ENCODE assay signal across 25 cellular contexts in genomic region chr1:101285922-101286568, GRCh38. TPM values are rescaled to one million over a fixed set of nuclear protein-coding genes. Genes with fewer than 3 reads are reported as not detected.
DNase-seq lines count a peak whose midpoint lies in the region; ATAC-seq, FAIRE-seq and TF ChIP-seq lines count a peak whose summit lies in the region.
"Had no signal": no experiment of that assay in that cellular context is flagged by ENCODE, and none has a peak within 500 bp of the region (broad histone marks: within the 10 kb centered on the region; RNA-seq: fewer than 3 reads in every experiment).

No MANE protein-coding gene starts in this region.

- H3K27me3 Mint-ChIP-seq in activated CD4-positive, alpha-beta T cell treated with anti-CD3 and anti-CD28 coated beads, Interleukin-2, amount 10 ng/mL, durations not matched to agents 7 days and 5 days = no peaks in the 10 kb centered on the region
- no peaks in the 10 kb centered on the region for H3K27me3 Mint-ChIP-seq in T-helper 1 cell treated with Interleukin-12 subunit alpha and Interleukin-12 subunit beta and Interleukin-4 antibody, amounts not matched to agents 30 μg/mL and 1 μg/mL, for 36 hours (ENCODE audit: low read depth)
- H3K27me3 Mint-ChIP-seq in effector memory CD8-positive, alpha-beta T cell = no peaks in the 10 kb centered on the region
- H3K27me3 Mint-ChIP-seq: memory B cell, naive B cell had no signal

- no peaks in the 10 kb centered on the region for H3K27me3 ChIP-seq in body of pancreas
- H3K27me3 ChIP-seq: BLaER1, brain microvascular endothelial cell had no signal

- H3K4me3 Mint-ChIP-seq in activated CD4-positive, alpha-beta T cell treated with anti-CD3 and anti-CD28 coated beads, Interleukin-2, amount 10 ng/mL, durations not matched to agents 7 days and 5 days = no peak overlapping the region
- no peak overlapping the region for H3K4me3 Mint-ChIP-seq in T-helper 1 cell treated with Interleukin-12 subunit alpha and Interleukin-12 subunit beta and Interleukin-4 antibody, amounts not matched to agents 30 μg/mL and 1 μg/mL, for 36 hours
- peak overlapping the region; percentile 17 to 21 for H3K4me3 Mint-ChIP-seq in effector memory CD8-positive, alpha-beta T cell
- H3K4me3 Mint-ChIP-seq: activated CD8-positive, alpha-beta memory T cell treated with anti-CD3 and anti-CD28 coated beads, Interleukin-2, amount 10 ng/mL, durations not matched to agents 7 days and 5 days; activated naive CD8-positive, alpha-beta T cell treated with anti-CD3 and anti-CD28 coated beads, Interleukin-2, amount 10 ng/mL, durations not matched to agents 7 days and 5 days; memory B cell had no signal

- no peaks in the 10 kb centered on the region for H3K36me3 ChIP-seq in body of pancreas (replicated peaks in 1 of 2; ENCODE audit: insufficient read depth in 1 of 2, low read depth in 2 of 2)
- H3K36me3 ChIP-seq: BLaER1, brain microvascular endothelial cell, HAP-1, stomach had no signal

- no peak for TF ChIP-seq POLR2A in GM12891 (IDR thresholded peaks at IDR 0.05; ENCODE audit: low read depth, low read length)
- TF ChIP-seq POLR2A in body of pancreas (IDR thresholded peaks at IDR 0.05) = no peak

- 63 to 72% methylated on average over 2 of the region's 2 CpGs for WGBS in body of pancreas, 2 donors

- H3K9me3 ChIP-seq in body of pancreas = no peaks in the 10 kb centered on the region
- H3K9me3 ChIP-seq: BLaER1, HAP-1, stomach had no signal

- H3K27ac ChIP-seq in body of pancreas = no peak overlapping the region
- H3K27ac ChIP-seq: BLaER1, brain microvascular endothelial cell, stomach, VCaP had no signal

- peaks cover 11% of the 10 kb centered on the region for H3K36me3 Mint-ChIP-seq in activated CD4-positive, alpha-beta T cell treated with anti-CD3 and anti-CD28 coated beads, Interleukin-2, amount 10 ng/mL, durations not matched to agents 7 days and 5 days (ENCODE audit: low read depth)
- peaks cover 4% of the 10 kb centered on the region for H3K36me3 Mint-ChIP-seq in T-helper 1 cell treated with Interleukin-12 subunit alpha and Interleukin-12 subunit beta and Interleukin-4 antibody, amounts not matched to agents 30 μg/mL and 1 μg/mL, for 36 hours (ENCODE audit: low read depth)
- H3K36me3 Mint-ChIP-seq in effector memory CD8-positive, alpha-beta T cell (ENCODE audit: insufficient read depth) = peaks cover 10% of the 10 kb centered on the region
- H3K36me3 Mint-ChIP-seq: memory B cell, naive B cell had no signal

- POLR2A ChIA-PET in activated CD4-positive, alpha-beta T cell treated with anti-CD3 and anti-CD28 coated beads, Interleukin-2, amount 10 ng/mL, durations not matched to agents 7 days and 5 days (lab: Charles Lee) = interaction anchor here (0.7 to 0.9 kb wide), 2 partner anchors 42 to 149 kb away, joined by 3 read pairs; no protein-coding TSS in a partner anchor

- peak overlapping the region; percentile 14 for H3K27ac Mint-ChIP-seq in activated CD4-positive, alpha-beta T cell treated with anti-CD3 and anti-CD28 coated beads, Interleukin-2, amount 10 ng/mL, durations not matched to agents 7 days and 5 days
- H3K27ac Mint-ChIP-seq in T-helper 1 cell treated with Interleukin-12 subunit alpha and Interleukin-12 subunit beta and Interleukin-4 antibody, amounts not matched to agents 30 μg/mL and 1 μg/mL, for 36 hours = peak overlapping the region; percentile 26
- peak overlapping the region; percentile 93 to 97 for H3K27ac Mint-ChIP-seq in effector memory CD8-positive, alpha-beta T cell
- H3K27ac Mint-ChIP-seq: activated CD8-positive, alpha-beta memory T cell treated with anti-CD3 and anti-CD28 coated beads, Interleukin-2, amount 10 ng/mL, durations not matched to agents 7 days and 5 days; activated naive CD8-positive, alpha-beta T cell treated with anti-CD3 and anti-CD28 coated beads, Interleukin-2, amount 10 ng/mL, durations not matched to agents 7 days and 5 days; memory B cell had no signal

- peaks cover 2% of the 10 kb centered on the region for H3K9me3 Mint-ChIP-seq in activated CD4-positive, alpha-beta T cell treated with anti-CD3 and anti-CD28 coated beads, Interleukin-2, amount 10 ng/mL, durations not matched to agents 7 days and 5 days
- no peaks in the 10 kb centered on the region for H3K9me3 Mint-ChIP-seq in T-helper 1 cell treated with Interleukin-12 subunit alpha and Interleukin-12 subunit beta and Interleukin-4 antibody, amounts not matched to agents 30 μg/mL and 1 μg/mL, for 36 hours
- H3K9me3 Mint-ChIP-seq in effector memory CD8-positive, alpha-beta T cell = no peaks in the 10 kb centered on the region
- H3K9me3 Mint-ChIP-seq: activated naive CD8-positive, alpha-beta T cell treated with anti-CD3 and anti-CD28 coated beads, Interleukin-2, amount 10 ng/mL, durations not matched to agents 7 days and 5 days; memory B cell had no signal

- H3K4me1 ChIP-seq in body of pancreas = no peaks in the 10 kb centered on the region

- peak; percentile 15 for ATAC-seq in effector memory CD8-positive, alpha-beta T cell (replicated peaks)
- peak; percentile 20 for ATAC-seq in stimulated activated naive CD8-positive, alpha-beta T cell treated with anti-CD3 and anti-CD28 coated beads, Interleukin-15, Interleukin-2, amounts not matched to agents 100 U/mL and 50 U/mL, for 24 hours
- ATAC-seq in HG02571 (IDR thresholded peaks at IDR 0.05; ENCODE audit: unreplicated experiment) = no peak
- no peak for ATAC-seq in body of pancreas
- ATAC-seq: activated CD8-positive, alpha-beta memory T cell treated with anti-CD3 and anti-CD28 coated beads, Interleukin-2, amount 10 ng/mL, durations not matched to agents 7 days and 5 days had no signal

- CTCF ChIA-PET in activated CD4-positive, alpha-beta T cell treated with anti-CD3 and anti-CD28 coated beads, Interleukin-2, amount 10 ng/mL, durations not matched to agents 7 days and 5 days (lab: Charles Lee) = interaction anchor here (0.6 to 3.3 kb wide), 11 partner anchors 18 to 391 kb away, joined by 3 to 13 read pairs (median 4); partner anchors contain the start of gene S1PR1

- no peak for TF ChIP-seq CTCF in body of pancreas (IDR thresholded peaks at IDR 0.05)

- intact Hi-C loops in body of pancreas (cut with DNase I) = loop anchor here (10.0 kb wide), 1 partner anchor 361 kb away; no protein-coding TSS in a partner anchor

- no peak overlapping the region for H3K4me3 ChIP-seq in body of pancreas
- H3K4me3 ChIP-seq: BLaER1, HAP-1, stomach had no signal

- no peak for FAIRE-seq in GM12891 (lab: Jason Lieb, UNC)
- FAIRE-seq: frontal cortex, kidney had no signal

- H3K4me1 Mint-ChIP-seq in activated CD4-positive, alpha-beta T cell treated with anti-CD3 and anti-CD28 coated beads, Interleukin-2, amount 10 ng/mL, durations not matched to agents 7 days and 5 days = peaks cover 96% of the 10 kb centered on the region
- H3K4me1 Mint-ChIP-seq in T-helper 1 cell treated with Interleukin-12 subunit alpha and Interleukin-12 subunit beta and Interleukin-4 antibody, amounts not matched to agents 30 μg/mL and 1 μg/mL, for 36 hours (ENCODE audit: low read depth) = peaks cover 66% of the 10 kb centered on the region
- H3K4me1 Mint-ChIP-seq in effector memory CD8-positive, alpha-beta T cell (ENCODE audit: low read depth in 2 of 2) = peaks cover 65 to 76% of the 10 kb centered on the region in 2 donors

- DNase-seq in activated CD4-positive, alpha-beta T cell treated with anti-CD3 and anti-CD28 coated beads, Interleukin-2, amount 10 ng/mL, durations not matched to agents 7 days and 5 days = no peak
- no peak for DNase-seq in activated CD4-positive, alpha-beta T cell treated with anti-CD3 and anti-CD28 coated beads for 48 hours
- DNase-seq in effector memory CD8-positive, alpha-beta T cell = no peak
- no peak for DNase-seq in stimulated activated naive CD8-positive, alpha-beta T cell treated with anti-CD3 and anti-CD28 coated beads, Interleukin-15, Interleukin-2, amounts not matched to agents 100 U/mL and 50 U/mL, for 24 hours
- DNase-seq in GM12891 (ENCODE audit: insufficient read length, low spot score) = no peak
- DNase-seq in body of pancreas = no peak
- DNase-seq: activated CD8-positive, alpha-beta memory T cell treated with anti-CD3 and anti-CD28 coated beads, Interleukin-2, amount 10 ng/mL, durations not matched to agents 7 days and 5 days; activated naive CD8-positive, alpha-beta T cell treated with anti-CD3 and anti-CD28 coated beads, Interleukin-2, amount 10 ng/mL, durations not matched to agents 7 days and 5 days; brain microvascular endothelial cell; cortex of kidney; hypothalamus; IMR-90; kidney; naive B cell; NCI-H1436 treated with DMSO at 0.1 percent for 48 hours; Right ventricle myocardium superior; stimulated activated CD4-positive, alpha-beta T cell treated with anti-CD3 and anti-CD28 coated beads, Interleukin-1b, Interleukin-23, amount 100 ng/mL, for 48 hours; stomach had no signal

TF ChIP-seq in GM12891, 5 proteins besides CTCF, POLR2A, EP300 and RAD21:
- no peak for TF ChIP-seq POU2F2 (IDR thresholded peaks at IDR 0.05; ENCODE audit: low read depth, low read length)
- TF ChIP-seq TAF1 (IDR thresholded peaks at IDR 0.05; ENCODE audit: low read depth, low read length) = no peak
- no peak for TF ChIP-seq SPI1 (IDR thresholded peaks at IDR 0.05; ENCODE audit: low read depth, low read length)
- TF ChIP-seq POLR2AphosphoS5 (IDR thresholded peaks at IDR 0.05; ENCODE audit: low read depth, low read length) = no peak
- TF ChIP-seq PAX5 (IDR thresholded peaks at IDR 0.05; ENCODE audit: insufficient read depth, low read length, severe bottlenecking) = no peak

RNA-seq across cellular contexts. Expression of gene S1PR1, which starts 49.2 kb away (rescaled TPM):
- 100 to 1,000 TPM; 177 to 209 TPM for total RNA-seq in activated CD4-positive, alpha-beta T cell treated with anti-CD3 and anti-CD28 coated beads, Interleukin-2, amount 10 ng/mL, durations not matched to agents 7 days and 5 days
- polyA plus RNA-seq in GM12891 (2012; ENCODE audit: low read depth, missing spikeins) = 11.5 TPM
- 10 to 100 TPM; 10.1 to 11.5 TPM for total RNA-seq in body of pancreas

Comparison
In these comparisons a context has a peak if more than half of its experiments do, and no peak if none do; other contexts are left out.
1. H3K27ac Mint-ChIP-seq: peak in every context shown above with its lines; median percentile 95 in effector memory CD8-positive, alpha-beta T cell; 26 in T-helper 1 cell treated with Interleukin-12 subunit alpha and Interleukin-12 subunit beta and Interleukin-4 antibody, amounts not matched to agents 30 μg/mL and 1 μg/mL, for 36 hours; 14 in activated CD4-positive, alpha-beta T cell treated with anti-CD3 and anti-CD28 coated beads, Interleukin-2, amount 10 ng/mL, durations not matched to agents 7 days and 5 days.
2. H3K4me3 Mint-ChIP-seq: peak in effector memory CD8-positive, alpha-beta T cell (2 of 2); none in activated CD4-positive, alpha-beta T cell treated with anti-CD3 and anti-CD28 coated beads, Interleukin-2, amount 10 ng/mL, durations not matched to agents 7 days and 5 days (single experiment) and T-helper 1 cell treated with Interleukin-12 subunit alpha and Interleukin-12 subunit beta and Interleukin-4 antibody, amounts not matched to agents 30 μg/mL and 1 μg/mL, for 36 hours (single experiment).
3. ATAC-seq: peak in effector memory CD8-positive, alpha-beta T cell (single experiment) and stimulated activated naive CD8-positive, alpha-beta T cell treated with anti-CD3 and anti-CD28 coated beads, Interleukin-15, Interleukin-2, amounts not matched to agents 100 U/mL and 50 U/mL, for 24 hours (single experiment); none in HG02571 (single experiment) and body of pancreas (single experiment).
4. RNA of gene S1PR1, which starts 49.2 kb away (total RNA-seq): 177 to 209 TPM in activated CD4-positive, alpha-beta T cell treated with anti-CD3 and anti-CD28 coated beads, Interleukin-2, amount 10 ng/mL, durations not matched to agents 7 days and 5 days; 10.1 to 11.5 TPM in body of pancreas; every median in the first group is over 10 times any median in the second.